9 cellular contexts compared by ENCODE assay signal in the genomic region with DNA sequence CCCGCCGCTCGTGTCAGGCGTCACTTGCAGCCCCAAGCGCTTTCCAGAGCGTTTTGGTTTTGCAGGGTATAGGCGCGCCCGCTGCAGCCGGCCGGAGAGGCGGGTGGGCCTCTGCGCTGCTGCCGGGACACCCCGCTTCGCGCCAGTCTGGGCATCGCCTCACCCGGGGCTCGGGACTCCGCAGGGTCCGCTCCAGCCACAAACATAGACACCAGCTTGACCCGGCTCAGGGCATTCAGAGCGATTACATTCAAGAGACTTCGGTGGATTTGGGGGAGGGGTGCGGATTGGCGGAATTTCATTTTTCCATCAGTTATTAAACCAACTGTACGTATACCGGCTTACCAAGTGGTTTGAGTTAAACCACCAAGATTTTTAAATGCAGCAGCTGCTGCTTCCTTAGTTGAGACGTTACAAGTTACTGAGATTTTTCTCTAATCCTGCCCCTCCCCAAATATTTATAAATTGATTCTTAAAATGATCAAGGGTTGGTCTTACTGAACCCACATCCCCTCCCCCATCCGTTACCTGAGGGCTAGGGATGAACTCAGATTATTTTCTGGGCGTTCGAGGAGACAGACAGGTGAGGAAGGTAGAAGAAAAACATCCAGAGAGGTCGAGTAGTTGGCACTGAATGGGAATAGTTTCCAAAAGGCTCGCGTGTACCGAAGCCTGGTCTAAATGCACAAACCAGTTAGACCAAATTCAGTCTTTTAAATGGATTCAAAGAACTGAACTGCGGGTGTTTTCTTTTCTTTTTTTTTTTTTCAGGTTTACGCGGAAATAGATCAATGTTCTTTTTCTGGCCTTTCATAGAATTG. TPM values are rescaled to one million over a fixed set of nuclear protein-coding genes. Genes with fewer than 3 reads are reported as not detected.
DNase-seq lines count a peak whose midpoint lies in the region; ATAC-seq and TF ChIP-seq lines count a peak whose summit lies in the region.
"Had no signal": no experiment of that assay in that cellular context is flagged by ENCODE, and none has a peak within 500 bp of the region (broad histone marks: within the 10 kb centered on the region; RNA-seq: fewer than 3 reads in every experiment).

No MANE protein-coding gene starts in this region.

- H3K9me3 Mint-ChIP-seq in T-cell: no peaks in the 10 kb centered on the region

- H3K27ac ChIP-seq in iPS DF 6.9 (ENCODE audit: low read length) (no peak overlapping the region), sigmoid colon (no peak overlapping the region)

- ATAC-seq in T-cell (replicated peaks in 1 of 4) (peak in 3 of 4 experiments; percentile 19 to 33 (median 24)), GM19328 (IDR thresholded peaks at IDR 0.05; ENCODE audit: unreplicated experiment) (no peak), HG02610 (IDR thresholded peaks at IDR 0.05; ENCODE audit: unreplicated experiment) (no peak), HG03439 (IDR thresholded peaks at IDR 0.05; ENCODE audit: unreplicated experiment) (no peak)

- no CpG with 5 or more reads among the region's 40 CpGs for WGBS in iPS DF 6.9 (ENCODE audit: insufficient coverage, insufficient read length)
- 14 to 17% methylated on average over 40 of the region's 40 CpGs for WGBS in sigmoid colon, 2 donors

- no peak for TF ChIP-seq EP300 in sigmoid colon (IDR thresholded peaks at IDR 0.05)

- intact Hi-C loops in sigmoid colon (cut with DNase I): no loop called here

- peaks cover 60 to 74% of the 10 kb centered on the region in 2 donors for H3K27me3 Mint-ChIP-seq in T-cell

- H3K4me3 ChIP-seq in iPS DF 6.9 (ENCODE audit: low read length) (peak overlapping the region; percentile 75; the same call in 1 of the 2 replicates), sigmoid colon (peak overlapping the region; percentile 15 to 52 (median 44))

- no peak for TF ChIP-seq POLR2A in sigmoid colon (IDR thresholded peaks at IDR 0.05)

- TF ChIP-seq CTCF in GM20000 (IDR thresholded peaks at IDR 0.05; ENCODE audit: extremely low read depth, missing control alignments): no peak
- TF ChIP-seq CTCF in sigmoid colon (IDR thresholded peaks at IDR 0.05): no peak

- no peaks in the 10 kb centered on the region for H3K9me3 ChIP-seq in iPS DF 6.9 (ENCODE audit: control insufficient read depth, insufficient read depth, low read length)
- no peaks in the 10 kb centered on the region for H3K9me3 ChIP-seq in sigmoid colon

- H3K36me3 Mint-ChIP-seq in T-cell: no peaks in the 10 kb centered on the region

- POLR2A ChIA-PET in T-cell (lab: Charles Lee): no interaction called here

- CTCF ChIA-PET in T-cell (lab: Charles Lee): no interaction called here

- H3K36me3 ChIP-seq in iPS DF 6.9 (ENCODE audit: control insufficient read depth, insufficient read depth, low read length) (no peaks in the 10 kb centered on the region), sigmoid colon (no peaks in the 10 kb centered on the region)

- H3K4me1 Mint-ChIP-seq in T-cell: peaks cover 0 to 17% (median 8%) of the 10 kb centered on the region in 3 donors

- no peak overlapping the region for H3K27ac Mint-ChIP-seq in T-cell

- H3K27me3 ChIP-seq in iPS DF 6.9 (ENCODE audit: control insufficient read depth, insufficient read depth, low read length): peaks cover 20% of the 10 kb centered on the region
- H3K27me3 ChIP-seq in sigmoid colon: peaks cover 23 to 66% (median 33%) of the 10 kb centered on the region in 3 donors

- DNase-seq in GM20000 (ENCODE audit: low spot score) (peak; percentile 42), T-cell (no peak), iPS DF 6.9 (ENCODE audit: low read depth, low spot score) (no peak), sigmoid colon (no peak)
- no peak for DNase-seq in stimulated activated CD8-positive, alpha-beta memory T cell treated with anti-CD3 and anti-CD28 coated beads, Interleukin-4, amount 100 ng/mL, for 48 hours

- H3K4me1 ChIP-seq in iPS DF 6.9 (ENCODE audit: control insufficient read depth, insufficient read depth, low read length): peaks cover 2% of the 10 kb centered on the region; the same call in 1 of the 2 replicates
- H3K4me1 ChIP-seq in sigmoid colon: peaks cover 0 to 28% (median 27%) of the 10 kb centered on the region in 4 donors

- peak overlapping the region; percentile 61 to 75 (median 70) for H3K4me3 Mint-ChIP-seq in T-cell

RNA-seq across cellular contexts. Expression of gene CRHR1, which starts 1.5 kb away (rescaled TPM):
- not detected for total RNA-seq in T-cell
- total RNA-seq in sigmoid colon: under 1 TPM in 1 of 4 donors, not detected in 3; 0.33 TPM
- polyA plus RNA-seq in sigmoid colon: not detected
- total RNA-seq: glomerular endothelial cell had no signal

RNA-seq across cellular contexts. Expression of gene SPPL2C, which starts 59.1 kb away (rescaled TPM):
- total RNA-seq in T-cell (not detected), sigmoid colon (not detected)
- polyA plus RNA-seq in sigmoid colon: under 1 TPM in 1 of 3 donors, not detected in 2; 0.60 TPM
- total RNA-seq: glomerular endothelial cell had no signal

Comparison
In these comparisons a context has a peak if more than half of its experiments do, and no peak if none do; other contexts are left out.
1. ATAC-seq: peak in T-cell (3 of 4); none in GM19328 (single experiment), HG02610 (single experiment) and HG03439 (single experiment).